ENCODE assay signal across 17 cellular contexts in genomic region chr6:56959938-56960337, GRCh38.
DNase-seq lines count a peak whose midpoint lies in the region; ATAC-seq, FAIRE-seq and TF ChIP-seq lines count a peak whose summit lies in the region.
"Had no signal": no experiment of that assay in that cellular context is flagged by ENCODE, and none has a peak within 500 bp of the region (broad histone marks: within the 10 kb centered on the region; RNA-seq: fewer than 3 reads in every experiment).

No MANE protein-coding gene starts in this region.

- TF ChIP-seq CTCF in astrocyte of the spinal cord (IDR thresholded peaks at IDR 0.05; ENCODE audit: low read depth, low read length) = no peak

- ATAC-seq in GM21381 (IDR thresholded peaks at IDR 0.05; ENCODE audit: unreplicated experiment) = no peak
- ATAC-seq: naive thymus-derived CD8-positive, alpha-beta T cell had no signal

- in situ Hi-C loops in astrocyte of the spinal cord (cut with HindIII; ENCODE audit: low sequenced_read_pairs) = no loop called here

- no peak for FAIRE-seq in HTR-8/SVneo (lab: Jason Lieb, UNC)

- no peak overlapping the region for H3K4me3 ChIP-seq in astrocyte of the spinal cord (ENCODE audit: low read depth, low read length)
- H3K4me3 ChIP-seq: dorsolateral prefrontal cortex, esophagus muscularis mucosa, vagina had no signal

- DNase-seq in AG08396 (ENCODE audit: low spot score) = peak; percentile 24
- peak; percentile 13 for DNase-seq in HTR-8/SVneo (ENCODE audit: insufficient read length, low spot score)
- DNase-seq in astrocyte of the spinal cord (ENCODE audit: low read depth, low spot score) = peak; percentile 72
- DNase-seq in glomerular visceral epithelial cell (ENCODE audit: extremely low spot score) = peak; percentile 20
- no peak for DNase-seq in NCI-H187 (lab: John Stamatoyannopoulos, UW)
- DNase-seq in amygdala (lab: John Stamatoyannopoulos, UW) = no peak
- no peak for DNase-seq in T-helper 2 cell
- DNase-seq: activated effector memory CD4-positive, alpha-beta T cell treated with Interleukin-2 at 50 U/mL for 16 hours; anterior cingulate cortex; dorsolateral prefrontal cortex; MV-4-11; naive thymus-derived CD8-positive, alpha-beta T cell; NCI-H2107; NCI-H774 had no signal

Comparison
In these comparisons a context has a peak if more than half of its experiments do, and no peak if none do; other contexts are left out.
1. DNase-seq: peak in AG08396 (single experiment), HTR-8/SVneo (single experiment), astrocyte of the spinal cord (single experiment) and glomerular visceral epithelial cell (single experiment); none in NCI-H187 (0 of 2), amygdala (0 of 56) and T-helper 2 cell (0 of 5).